In the genomic region with DNA sequence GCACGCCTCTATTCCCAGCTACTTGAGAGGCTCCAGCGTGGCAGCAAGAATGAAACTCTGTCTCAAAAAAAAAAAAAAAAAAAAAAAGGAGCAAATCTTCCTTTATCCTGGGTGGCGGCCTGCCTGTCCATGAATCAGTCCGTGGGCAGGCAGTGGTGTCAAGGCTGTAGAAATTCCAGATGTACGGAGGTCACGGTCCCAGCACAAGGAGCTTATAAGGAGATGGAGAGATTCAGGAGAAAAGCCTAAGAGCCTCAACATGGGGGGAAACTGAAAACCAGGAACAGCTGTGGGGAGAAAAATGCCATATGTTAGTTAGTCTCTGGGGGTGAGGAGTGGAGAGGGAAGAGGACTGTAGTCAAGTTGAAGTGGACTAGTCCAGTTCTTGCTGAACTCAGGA, we compare ENCODE assay signal across 30 cellular contexts.
DNase-seq lines count a peak whose midpoint lies in the region; ATAC-seq and TF ChIP-seq lines count a peak whose summit lies in the region.
"Had no signal": no experiment of that assay in that cellular context is flagged by ENCODE, and none has a peak within 500 bp of the region (broad histone marks: within the 10 kb centered on the region; RNA-seq: fewer than 3 reads in every experiment).

No MANE protein-coding gene starts in this region.

- H3K27me3 Mint-ChIP-seq in T-helper 17 cell (peaks cover 48% of the 10 kb centered on the region), progenitor cell of endocrine pancreas (peaks cover 28% of the 10 kb centered on the region)

- no peak for TF ChIP-seq CTCF in fibroblast of villous mesenchyme (IDR thresholded peaks at IDR 0.05; ENCODE audit: insufficient read depth, low read depth, low read length)
- no peak for TF ChIP-seq CTCF in progenitor cell of endocrine pancreas (IDR thresholded peaks at IDR 0.05; ENCODE audit: unreplicated experiment)

- H3K36me3 ChIP-seq in MG63, result no peaks in the 10 kb centered on the region
- H3K36me3 ChIP-seq: breast epithelium, colonic mucosa, esophagus squamous epithelium, uterus had no signal

- H3K27ac Mint-ChIP-seq in T-helper 17 cell (peak overlapping the region; percentile 22), progenitor cell of endocrine pancreas (no peak overlapping the region)
- H3K27ac Mint-ChIP-seq: activated CD4-positive, alpha-beta T cell treated with anti-CD3 and anti-CD28 coated beads, Interleukin-2, amount 10 ng/mL, durations not matched to agents 7 days and 5 days; activated T-helper 17 cell treated with anti-CD3 and anti-CD28 coated beads, Interleukin-2, amount 50 U/mL, for 72 hours; CD8-positive, alpha-beta T cell; effector memory CD8-positive, alpha-beta T cell; stimulated activated naive B cell treated with anti-CD40 and anti-IgM and Interleukin-4, amounts not matched to agents 10 μg/mL and 1 μg/mL and 100 μg/mL, for 72 hours; T-cell had no signal

- H3K4me3 Mint-ChIP-seq in T-helper 17 cell (no peak overlapping the region), progenitor cell of endocrine pancreas (ENCODE audit: low read depth) (no peak overlapping the region)
- H3K4me3 Mint-ChIP-seq: activated CD4-positive, alpha-beta T cell treated with anti-CD3 and anti-CD28 coated beads, Interleukin-2, amount 10 ng/mL, durations not matched to agents 7 days and 5 days; activated T-helper 17 cell treated with anti-CD3 and anti-CD28 coated beads, Interleukin-2, amount 50 U/mL, for 72 hours; CD8-positive, alpha-beta T cell; effector memory CD8-positive, alpha-beta T cell; stimulated activated naive B cell treated with anti-CD40 and anti-IgM and Interleukin-4, amounts not matched to agents 10 μg/mL and 1 μg/mL and 100 μg/mL, for 72 hours; T-cell had no signal

- no peak for ATAC-seq in T-helper 17 cell
- no peak for ATAC-seq in HG02759 (IDR thresholded peaks at IDR 0.05; ENCODE audit: unreplicated experiment)
- ATAC-seq: activated T-helper 17 cell treated with anti-CD3 and anti-CD28 coated beads, Interleukin-2, amount 50 U/mL, for 72 hours; CD8-positive, alpha-beta T cell; effector memory CD8-positive, alpha-beta T cell; left cardiac atrium; stimulated activated naive B cell treated with anti-CD40 and anti-IgM and Interleukin-4, amounts not matched to agents 10 μg/mL and 1 μg/mL and 100 μg/mL, for 72 hours; T-cell had no signal

- DNase-seq in DMS 273 (lab: John Stamatoyannopoulos, UW; ENCODE audit: unreplicated experiment), result peak; percentile 86
- DNase-seq in MG63, result peak; percentile 20
- no peak for DNase-seq in T-helper 17 cell
- DNase-seq in fibroblast of villous mesenchyme (ENCODE audit: low read depth), result peak; percentile 67
- no peak for DNase-seq in progenitor cell of endocrine pancreas (ENCODE audit: low spot score, unreplicated experiment)
- no peak for DNase-seq in activated effector memory CD4-positive, alpha-beta T cell treated with Interleukin-2 at 50 U/mL for 16 hours
- no peak for DNase-seq in H4 (ENCODE audit: low spot score)
- DNase-seq: activated CD4-positive, alpha-beta T cell treated with anti-CD3 and anti-CD28 coated beads, Interleukin-2, amount 10 ng/mL, durations not matched to agents 7 days and 5 days; CD8-positive, alpha-beta T cell; colonic mucosa; DMS53; effector memory CD8-positive, alpha-beta T cell; esophagus squamous epithelium; head of caudate nucleus; Kasumi-1; left cardiac atrium; mesenchymal stem cell; NCI-H1105; NCI-H2081; NCI-H526 treated with DMSO at 0.1 percent for 48 hours; OCI-M1; SHP77; stimulated activated naive B cell treated with anti-CD40 and anti-IgM and Interleukin-4, amounts not matched to agents 10 μg/mL and 1 μg/mL and 100 μg/mL, for 72 hours; T-cell; testis; uterus had no signal

- peaks cover 12% of the 10 kb centered on the region for H3K27me3 ChIP-seq in MG63
- H3K27me3 ChIP-seq: breast epithelium, colonic mucosa, testis, uterus had no signal

- peaks cover 2% of the 10 kb centered on the region for H3K36me3 Mint-ChIP-seq in T-helper 17 cell (ENCODE audit: low read depth)
- no peaks in the 10 kb centered on the region for H3K36me3 Mint-ChIP-seq in progenitor cell of endocrine pancreas (ENCODE audit: insufficient read depth)
- H3K36me3 Mint-ChIP-seq: CD8-positive, alpha-beta T cell; stimulated activated naive B cell treated with anti-CD40 and anti-IgM and Interleukin-4, amounts not matched to agents 10 μg/mL and 1 μg/mL and 100 μg/mL, for 72 hours; T-cell had no signal

- H3K4me1 Mint-ChIP-seq in T-helper 17 cell (peaks cover 2% of the 10 kb centered on the region), progenitor cell of endocrine pancreas (ENCODE audit: low read depth) (no peaks in the 10 kb centered on the region)
- H3K4me1 Mint-ChIP-seq: activated T-helper 17 cell treated with anti-CD3 and anti-CD28 coated beads, Interleukin-2, amount 50 U/mL, for 72 hours; stimulated activated naive B cell treated with anti-CD40 and anti-IgM and Interleukin-4, amounts not matched to agents 10 μg/mL and 1 μg/mL and 100 μg/mL, for 72 hours; T-cell had no signal

- no peak overlapping the region for H3K4me3 ChIP-seq in MG63
- H3K4me3 ChIP-seq in fibroblast of villous mesenchyme (ENCODE audit: low read depth, low read length), result no peak overlapping the region
- H3K4me3 ChIP-seq: breast epithelium, colonic mucosa, esophagus squamous epithelium, smooth muscle cell, testis, uterus had no signal

- peaks cover 3% of the 10 kb centered on the region for H3K9me3 Mint-ChIP-seq in progenitor cell of endocrine pancreas (ENCODE audit: low read depth)
- H3K9me3 Mint-ChIP-seq: activated T-helper 17 cell treated with anti-CD3 and anti-CD28 coated beads, Interleukin-2, amount 50 U/mL, for 72 hours; CD8-positive, alpha-beta T cell; effector memory CD8-positive, alpha-beta T cell; stimulated activated naive B cell treated with anti-CD40 and anti-IgM and Interleukin-4, amounts not matched to agents 10 μg/mL and 1 μg/mL and 100 μg/mL, for 72 hours; T-cell had no signal

- H3K9me3 ChIP-seq in MG63, result no peaks in the 10 kb centered on the region
- no peaks in the 10 kb centered on the region for H3K9me3 ChIP-seq in T-helper 17 cell (ENCODE audit: control insufficient read depth, low read length, poor library complexity, severe bottlenecking)
- H3K9me3 ChIP-seq: breast epithelium, colonic mucosa, esophagus squamous epithelium, testis, uterus had no signal

Comparison
In these comparisons a context has a peak if more than half of its experiments do, and no peak if none do; other contexts are left out.
1. DNase-seq: peak in DMS 273 (single experiment), MG63 (single experiment) and fibroblast of villous mesenchyme (single experiment); none in T-helper 17 cell (0 of 3), progenitor cell of endocrine pancreas (single experiment), activated effector memory CD4-positive, alpha-beta T cell treated with Interleukin-2 at 50 U/mL for 16 hours (single experiment) and H4 (single experiment).